In genomic region chr5:34656001-34656699, GRCh38 we compare ENCODE assay signal across 1 cellular context.
TF ChIP-seq lines count a peak whose summit lies in the region.

RAI14 (plus strand) TSS chr5:34656328; CDS start chr5:34686920, 30,592 bp downstream.

TF ChIP-seq in HEK293, 187 proteins besides CTCF, POLR2A, EP300 and RAD21 (continued from another document):
- TF ChIP-seq HOXC10 (CRISPR knock-in tag; IDR thresholded peaks at IDR 0.05) (no peak), ZFHX2 (tag by site-specific recombination; conservative IDR thresholded peaks at IDR 0.05) (peak; percentile 77), ZNF555 (tag by site-specific recombination; conservative IDR thresholded peaks at IDR 0.05) (no peak), ZNF580 (tag by site-specific recombination; IDR thresholded peaks at IDR 0.05) (no peak), KLF1 (tag by site-specific recombination; IDR thresholded peaks at IDR 0.05) (0 out of 2 replicates have a peak, but pooled peaks have one; percentile 19), ZNF37A (tag by site-specific recombination; IDR thresholded peaks at IDR 0.05) (0 out of 2 replicates have a peak, but pooled peaks have one; percentile 2), ZNF274 (IDR thresholded peaks at IDR 0.05; ENCODE audit: low read length) (no peak), ZNF274 (tag by site-specific recombination; IDR thresholded peaks at IDR 0.05; ENCODE audit: borderline replicate concordance) (no peak), KLF7 (tag by site-specific recombination; IDR thresholded peaks at IDR 0.05; ENCODE audit: borderline replicate concordance) (no peak), ZNF426 (tag by site-specific recombination; IDR thresholded peaks at IDR 0.05) (no peak), SCRT1 (tag by site-specific recombination; IDR thresholded peaks at IDR 0.05; ENCODE audit: borderline replicate concordance) (no peak), ZNF398 (tag by site-specific recombination; IDR thresholded peaks at IDR 0.05) (peak; percentile 87), TCF7L2 (IDR thresholded peaks at IDR 0.05; ENCODE audit: borderline replicate concordance, low read depth, low read length) (no peak), YY1 (tag by site-specific recombination; IDR thresholded peaks at IDR 0.05) (no peak; the same call in 1 of the 2 replicates), ZNF621 (tag by site-specific recombination; IDR thresholded peaks at IDR 0.05) (no peak), ZNF510 (tag by site-specific recombination; IDR thresholded peaks at IDR 0.05; ENCODE audit: insufficient replicate concordance) (no peak), ZNF248 (tag by site-specific recombination; IDR thresholded peaks at IDR 0.05) (no peak), ZNF133 (tag by site-specific recombination; IDR thresholded peaks at IDR 0.05) (no peak), PATZ1 (tag by site-specific recombination; IDR thresholded peaks at IDR 0.05) (peak; percentile 87), BCL11A (tag by site-specific recombination; IDR thresholded peaks at IDR 0.05; ENCODE audit: low read depth) (peak; percentile 83), ZNF670 (tag by site-specific recombination; IDR thresholded peaks at IDR 0.05; ENCODE audit: low read depth) (no peak), ZNF624 (tag by site-specific recombination; IDR thresholded peaks at IDR 0.05) (no peak), ZNF837 (tag by site-specific recombination; IDR thresholded peaks at IDR 0.05) (no peak), ZNF221 (tag by site-specific recombination; IDR thresholded peaks at IDR 0.05; ENCODE audit: borderline replicate concordance) (no peak), ZNF529 (tag by site-specific recombination; IDR thresholded peaks at IDR 0.05; ENCODE audit: insufficient replicate concordance) (no peak), ZNF692 (tag by site-specific recombination; IDR thresholded peaks at IDR 0.05) (no peak), GLIS2 (tag by site-specific recombination; IDR thresholded peaks at IDR 0.05) (peak; percentile 96), ZBTB21 (tag by site-specific recombination; IDR thresholded peaks at IDR 0.05) (0 out of 2 replicates have a peak, but pooled peaks have one; percentile 18), KLF16 (tag by site-specific recombination; IDR thresholded peaks at IDR 0.05) (no peak; the same call in 1 of the 2 replicates), ELK4 (IDR thresholded peaks at IDR 0.05; ENCODE audit: borderline replicate concordance, low read depth, low read length) (no peak), ZNF600 (tag by site-specific recombination; IDR thresholded peaks at IDR 0.05) (no peak), ATF2 (tag by site-specific recombination; IDR thresholded peaks at IDR 0.05; ENCODE audit: low read depth) (no peak), ZNF514 (tag by site-specific recombination; IDR thresholded peaks at IDR 0.05) (no peak), ZNF501 (tag by site-specific recombination; IDR thresholded peaks at IDR 0.05) (no peak; the same call in 1 of the 2 replicates), ZNF362 (tag by site-specific recombination; IDR thresholded peaks at IDR 0.05) (no peak), ZBTB20 (tag by site-specific recombination; IDR thresholded peaks at IDR 0.05) (peak; percentile 84), ZNF610 (tag by site-specific recombination; IDR thresholded peaks at IDR 0.05; ENCODE audit: borderline replicate concordance) (0 out of 2 replicates have a peak, but pooled peaks have one; percentile 11), ZNF211 (tag by site-specific recombination; IDR thresholded peaks at IDR 0.05; ENCODE audit: low read depth) (no peak), ZBTB26 (tag by site-specific recombination; optimal IDR thresholded peaks at IDR 0.05) (peak; percentile 95), ZNF843 (tag by site-specific recombination; IDR thresholded peaks at IDR 0.05) (no peak; the same call in 1 of the 2 replicates), TRIM28 (IDR thresholded peaks at IDR 0.05; ENCODE audit: borderline replicate concordance, low read length) (no peak), ZIC2 (tag by site-specific recombination; IDR thresholded peaks at IDR 0.05) (no peak), ZSCAN23 (tag by site-specific recombination; IDR thresholded peaks at IDR 0.05) (no peak), ZNF324 (tag by site-specific recombination; IDR thresholded peaks at IDR 0.05) (no peak), ZNF571 (tag by site-specific recombination; IDR thresholded peaks at IDR 0.05) (no peak), ZFP41 (tag by site-specific recombination; IDR thresholded peaks at IDR 0.05; ENCODE audit: borderline replicate concordance) (no peak), ZXDB (tag by site-specific recombination; IDR thresholded peaks at IDR 0.05) (peak; percentile 65; the same call in 1 of the 2 replicates), ZNF169 (tag by site-specific recombination; IDR thresholded peaks at IDR 0.05) (no peak), INSM2 (tag by site-specific recombination; IDR thresholded peaks at IDR 0.05) (0 out of 2 replicates have a peak, but pooled peaks have one; percentile 56), ZNF335 (tag by site-specific recombination; conservative IDR thresholded peaks at IDR 0.05) (no peak), ZNF174 (tag by site-specific recombination; IDR thresholded peaks at IDR 0.05) (0 out of 2 replicates have a peak, but pooled peaks have one; percentile 52), GLI4 (tag by site-specific recombination; IDR thresholded peaks at IDR 0.05) (no peak), ZNF23 (tag by site-specific recombination; IDR thresholded peaks at IDR 0.05; ENCODE audit: borderline replicate concordance) (no peak), FEZF1 (tag by site-specific recombination; IDR thresholded peaks at IDR 0.05) (no peak), ZNF707 (tag by site-specific recombination; IDR thresholded peaks at IDR 0.05) (no peak), IKZF3 (tag by site-specific recombination; IDR thresholded peaks at IDR 0.05) (peak; percentile 99)
